In the genomic region with DNA sequence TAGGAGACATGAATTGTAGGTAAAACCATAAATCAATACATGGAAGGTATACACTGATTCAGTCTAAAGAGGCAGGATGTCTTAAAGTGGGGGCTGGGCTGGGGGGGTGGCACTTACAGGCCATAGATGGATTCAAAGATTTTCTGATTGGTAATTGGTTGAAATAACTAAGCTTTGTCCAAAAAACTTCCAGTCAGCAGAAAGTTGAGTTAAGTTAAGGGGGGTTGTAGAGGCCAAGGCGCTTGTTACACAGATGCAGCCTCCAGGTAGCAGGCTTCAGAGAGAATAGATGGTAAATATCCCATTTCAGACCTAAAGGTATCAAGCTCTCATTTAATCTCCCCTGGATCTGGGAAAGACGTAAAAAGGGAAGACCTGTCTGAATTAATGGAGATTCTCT, we compare ENCODE assay signal across 28 cellular contexts.
"Had no signal": no experiment of that assay in that cellular context is flagged by ENCODE, and none has a peak within 500 bp of the region (broad histone marks: within the 10 kb centered on the region; RNA-seq: fewer than 3 reads in every experiment).

No MANE protein-coding gene starts in this region.

- H3K36me3 ChIP-seq: stomach, suprapubic skin, thoracic aorta, thyroid gland, tibial artery, tibial nerve, transverse colon, upper lobe of left lung, upper lobe of right lung, uterus, vagina had no signal

- H3K27me3 ChIP-seq: stomach, suprapubic skin, testis, thyroid gland, tibial artery, tibial nerve, transverse colon, upper lobe of left lung, upper lobe of right lung, uterus, vagina had no signal

- H3K9me3 ChIP-seq: suprapubic skin, testis, thoracic aorta, thyroid gland, tibial artery, tibial nerve, transverse colon, upper lobe of left lung, upper lobe of right lung, uterus, vagina had no signal

- H3K4me1 ChIP-seq: stomach, suprapubic skin, testis, thyroid gland, tibial artery, tibial nerve, transverse colon, upper lobe of left lung, upper lobe of right lung, uterus, vagina had no signal

- H3K4me3 ChIP-seq: stomach, suprapubic skin, testis, thoracic aorta, thyroid gland, tibial artery, tibial nerve, transverse colon, upper lobe of left lung, upper lobe of right lung, uterus, vagina had no signal

- H3K9me3 Mint-ChIP-seq: stimulated activated memory B cell treated with anti-CD40 and anti-IgM and Interleukin-4, amounts not matched to agents 10 μg/mL and 1 μg/mL and 100 μg/mL, for 72 hours; type B pancreatic cell had no signal

- ATAC-seq: stimulated activated effector memory CD8-positive, alpha-beta T cell treated with anti-CD3 and anti-CD28 coated beads, Interleukin-12 subunit alpha, Interleukin-12 subunit beta, amount 100 ng/mL, for 72 hours; stimulated activated memory B cell treated with anti-CD40 and anti-IgM and Interleukin-4, amounts not matched to agents 10 μg/mL and 1 μg/mL and 100 μg/mL, for 72 hours; stimulated activated naive B cell treated with anti-CD40 and anti-IgM and Interleukin-4, amounts not matched to agents 10 μg/mL and 1 μg/mL and 100 μg/mL, for 72 hours; stimulated activated naive CD8-positive, alpha-beta T cell treated with anti-CD3 and anti-CD28 coated beads, Interleukin-15, amount 100 ng/mL, for 72 hours; stimulated activated naive CD8-positive, alpha-beta T cell treated with anti-CD3 and anti-CD28 coated beads, Interleukin-15, Interleukin-2, amounts not matched to agents 100 U/mL and 50 U/mL, for 24 hours; upper lobe of right lung had no signal

- H3K27me3 Mint-ChIP-seq: stimulated activated memory B cell treated with anti-CD40 and anti-IgM and Interleukin-4, amounts not matched to agents 10 μg/mL and 1 μg/mL and 100 μg/mL, for 72 hours; stimulated activated naive B cell treated with anti-CD40 and anti-IgM and Interleukin-4, amounts not matched to agents 10 μg/mL and 1 μg/mL and 100 μg/mL, for 72 hours; stimulated activated naive CD8-positive, alpha-beta T cell treated with anti-CD3 and anti-CD28 coated beads, Interleukin-15, amount 100 ng/mL, for 72 hours; stimulated activated naive CD8-positive, alpha-beta T cell treated with anti-CD3 and anti-CD28 coated beads, Interleukin-15, Interleukin-2, amounts not matched to agents 100 ng/mL and 50 ng/mL, for 24 hours; type B pancreatic cell had no signal

- H3K4me3 Mint-ChIP-seq: stimulated activated effector memory CD8-positive, alpha-beta T cell treated with anti-CD3 and anti-CD28 coated beads, Interleukin-12 subunit alpha, Interleukin-12 subunit beta, amount 100 ng/mL, for 72 hours; stimulated activated memory B cell treated with anti-CD40 and anti-IgM and Interleukin-4, amounts not matched to agents 10 μg/mL and 1 μg/mL and 100 μg/mL, for 72 hours; stimulated activated naive B cell treated with anti-CD40 and anti-IgM and Interleukin-4, amounts not matched to agents 10 μg/mL and 1 μg/mL and 100 μg/mL, for 72 hours; stimulated activated naive CD8-positive, alpha-beta T cell treated with anti-CD3 and anti-CD28 coated beads, Interleukin-15, amount 100 ng/mL, for 72 hours; stimulated activated naive CD8-positive, alpha-beta T cell treated with anti-CD3 and anti-CD28 coated beads, Interleukin-15, Interleukin-2, amounts not matched to agents 100 ng/mL and 50 ng/mL, for 24 hours; type B pancreatic cell had no signal

- H3K27ac ChIP-seq: stomach, suprapubic skin, testis, thoracic aorta, thyroid gland, tibial artery, tibial nerve, transverse colon, upper lobe of left lung, upper lobe of right lung, uterus, vagina had no signal

- H3K36me3 Mint-ChIP-seq: stimulated activated effector memory CD8-positive, alpha-beta T cell treated with anti-CD3 and anti-CD28 coated beads, Interleukin-12 subunit alpha, Interleukin-12 subunit beta, amount 100 ng/mL, for 72 hours; stimulated activated memory B cell treated with anti-CD40 and anti-IgM and Interleukin-4, amounts not matched to agents 10 μg/mL and 1 μg/mL and 100 μg/mL, for 72 hours; stimulated activated naive B cell treated with anti-CD40 and anti-IgM and Interleukin-4, amounts not matched to agents 10 μg/mL and 1 μg/mL and 100 μg/mL, for 72 hours; type B pancreatic cell had no signal

- FAIRE-seq: urothelium cell line had no signal

- H3K27ac Mint-ChIP-seq: stimulated activated effector memory CD8-positive, alpha-beta T cell treated with anti-CD3 and anti-CD28 coated beads, Interleukin-12 subunit alpha, Interleukin-12 subunit beta, amount 100 ng/mL, for 72 hours; stimulated activated memory B cell treated with anti-CD40 and anti-IgM and Interleukin-4, amounts not matched to agents 10 μg/mL and 1 μg/mL and 100 μg/mL, for 72 hours; stimulated activated naive B cell treated with anti-CD40 and anti-IgM and Interleukin-4, amounts not matched to agents 10 μg/mL and 1 μg/mL and 100 μg/mL, for 72 hours; stimulated activated naive CD8-positive, alpha-beta T cell treated with anti-CD3 and anti-CD28 coated beads, Interleukin-15, amount 100 ng/mL, for 72 hours; stimulated activated naive CD8-positive, alpha-beta T cell treated with anti-CD3 and anti-CD28 coated beads, Interleukin-15, Interleukin-2, amounts not matched to agents 100 ng/mL and 50 ng/mL, for 24 hours; type B pancreatic cell had no signal

- H3K4me1 Mint-ChIP-seq: stimulated activated effector memory CD8-positive, alpha-beta T cell treated with anti-CD3 and anti-CD28 coated beads, Interleukin-12 subunit alpha, Interleukin-12 subunit beta, amount 100 ng/mL, for 72 hours; stimulated activated memory B cell treated with anti-CD40 and anti-IgM and Interleukin-4, amounts not matched to agents 10 μg/mL and 1 μg/mL and 100 μg/mL, for 72 hours; stimulated activated naive B cell treated with anti-CD40 and anti-IgM and Interleukin-4, amounts not matched to agents 10 μg/mL and 1 μg/mL and 100 μg/mL, for 72 hours; stimulated activated naive CD8-positive, alpha-beta T cell treated with anti-CD3 and anti-CD28 coated beads, Interleukin-15, amount 100 ng/mL, for 72 hours had no signal

- DNase-seq: stimulated activated CD4-positive, alpha-beta T cell treated with anti-CD3 and anti-CD28 coated beads, Interleukin-4, amount 100 ng/mL, for 1 hour; stimulated activated CD4-positive, alpha-beta T cell treated with anti-CD3 and anti-CD28 coated beads, Interleukin-4, amount 100 ng/mL, for 24 hours; stimulated activated CD4-positive, alpha-beta T cell treated with anti-CD3 and anti-CD28 coated beads, Interleukin-4, amount 100 ng/mL, for 4 hours; stimulated activated CD8-positive, alpha-beta memory T cell treated with anti-CD3 and anti-CD28 coated beads, Interleukin-4, amount 100 ng/mL, for 48 hours; stimulated activated naive B cell treated with anti-CD40 and anti-IgM and Interleukin-4, amounts not matched to agents 10 μg/mL and 1 μg/mL and 100 μg/mL, for 72 hours; stimulated activated naive CD4-positive, alpha-beta T cell; stimulated activated naive CD4-positive, alpha-beta T cell treated with Interleukin-2 at 50 U/mL for 16 hours; stimulated activated naive CD8-positive, alpha-beta T cell treated with anti-CD3 and anti-CD28 coated beads, Interleukin-15, amount 100 ng/mL, for 72 hours; stimulated activated naive CD8-positive, alpha-beta T cell treated with anti-CD3 and anti-CD28 coated beads, Interleukin-15, Interleukin-2, amounts not matched to agents 100 U/mL and 50 U/mL, for 24 hours; stomach; substantia nigra; testis; thyroid gland; tibial artery; transverse colon; trophoblast cell; upper lobe of left lung; upper lobe of right lung; uterus had no signal
